In genomic region chr1:59146651-59147358, GRCh38 we compare ENCODE assay signal across 8 cellular contexts.
DNase-seq lines count a peak whose midpoint lies in the region; ATAC-seq and TF ChIP-seq lines count a peak whose summit lies in the region.

No MANE protein-coding gene starts in this region.

- intact Hi-C loops in activated CD4-positive, alpha-beta T cell treated with anti-CD3 and anti-CD28 coated beads for 36 hours (cut with DNase I, micrococcal nuclease) = no loop called here
- intact Hi-C loops in lower lobe of right lung (cut with DNase I) = no loop called here

- CTCF ChIA-PET in activated CD4-positive, alpha-beta T cell treated with anti-CD3 and anti-CD28 coated beads for 36 hours (lab: Charles Lee) = interaction anchor here (0.7 kb wide), 1 partner anchor 75 kb away, joined by 3 read pairs; no protein-coding TSS in a partner anchor

- H3K36me3 Mint-ChIP-seq in activated CD4-positive, alpha-beta T cell treated with anti-CD3 and anti-CD28 coated beads for 36 hours (ENCODE audit: low read depth) = no peaks in the 10 kb centered on the region

- H3K4me1 Mint-ChIP-seq in activated CD4-positive, alpha-beta T cell treated with anti-CD3 and anti-CD28 coated beads for 36 hours = peaks cover 29% of the 10 kb centered on the region

- H3K9me3 Mint-ChIP-seq in activated CD4-positive, alpha-beta T cell treated with anti-CD3 and anti-CD28 coated beads for 36 hours (ENCODE audit: low read depth) = no peaks in the 10 kb centered on the region

- no peaks in the 10 kb centered on the region for H3K27me3 ChIP-seq in lower lobe of right lung (ENCODE audit: low read depth)

- H3K4me3 ChIP-seq in lower lobe of right lung = peak overlapping the region; percentile 59

- peaks cover 2% of the 10 kb centered on the region for H3K27me3 Mint-ChIP-seq in activated CD4-positive, alpha-beta T cell treated with anti-CD3 and anti-CD28 coated beads for 36 hours

- peak overlapping the region; percentile 92 for H3K27ac Mint-ChIP-seq in activated CD4-positive, alpha-beta T cell treated with anti-CD3 and anti-CD28 coated beads for 36 hours

- peak overlapping the region; percentile 84 for H3K4me3 Mint-ChIP-seq in activated CD4-positive, alpha-beta T cell treated with anti-CD3 and anti-CD28 coated beads for 36 hours

- POLR2A ChIA-PET in activated CD4-positive, alpha-beta T cell treated with anti-CD3 and anti-CD28 coated beads for 36 hours (lab: Charles Lee) = no interaction called here

- H3K4me1 ChIP-seq in lower lobe of right lung = peaks cover 46% of the 10 kb centered on the region

- DNase-seq in 8988T (peak; percentile 37), dermis blood vessel endothelial cell (peak; percentile 62), lower lobe of right lung (peak; percentile 54), SKM-1 (lab: John Stamatoyannopoulos, UW; ENCODE audit: unreplicated experiment) (no peak)
- peak; percentile 62 for DNase-seq in activated CD4-positive, alpha-beta T cell treated with anti-CD3 and anti-CD28 coated beads for 36 hours
- DNase-seq in stimulated activated CD8-positive, alpha-beta memory T cell treated with anti-CD3 and anti-CD28 coated beads, Interleukin-15, amount 100 ng/mL, for 24 hours (ENCODE audit: low read depth) = peak; percentile 17

- no peaks in the 10 kb centered on the region for H3K9me3 ChIP-seq in lower lobe of right lung

- ATAC-seq in GM19025 (IDR thresholded peaks at IDR 0.05; ENCODE audit: low read depth, unreplicated experiment) = peak; percentile 74
- peak; percentile 43 for ATAC-seq in HG03196 (IDR thresholded peaks at IDR 0.05; ENCODE audit: unreplicated experiment)
- peak; percentile 50 for ATAC-seq in activated CD4-positive, alpha-beta T cell treated with anti-CD3 and anti-CD28 coated beads for 36 hours
- ATAC-seq in lower lobe of right lung = peak; percentile 72 to 85

- H3K36me3 ChIP-seq in lower lobe of right lung = no peaks in the 10 kb centered on the region

- peak overlapping the region; percentile 66 for H3K27ac ChIP-seq in lower lobe of right lung

- peak; percentile 49 for TF ChIP-seq CTCF in lower lobe of right lung (IDR thresholded peaks at IDR 0.05)
